In genomic region chr2:1744446-1745170, GRCh38 we compare ENCODE assay signal across 8 cellular contexts. TPM values are rescaled to one million over a fixed set of nuclear protein-coding genes. Genes with fewer than 3 reads are reported as not detected.
DNase-seq lines count a peak whose midpoint lies in the region; ATAC-seq and TF ChIP-seq lines count a peak whose summit lies in the region.

Gene PXDN, minus strand, starts transcription at chr2:1744515. Its CDS starts 60 bp downstream, at chr2:1744455.

- H3K4me1 Mint-ChIP-seq in WTC11 (peaks cover 32% of the 10 kb centered on the region), glutamatergic neuron (ENCODE audit: low read depth, unreplicated experiment) (peaks cover 36% of the 10 kb centered on the region), osteocyte (ENCODE audit: unreplicated experiment) (peaks cover 36% of the 10 kb centered on the region)

- H3K27me3 Mint-ChIP-seq in WTC11 (ENCODE audit: low read depth): peaks cover 46% of the 10 kb centered on the region
- H3K27me3 Mint-ChIP-seq in glutamatergic neuron (ENCODE audit: unreplicated experiment): peaks cover 27% of the 10 kb centered on the region
- no peaks in the 10 kb centered on the region for H3K27me3 Mint-ChIP-seq in osteocyte (ENCODE audit: unreplicated experiment)

- peak; percentile 53 for ATAC-seq in WTC11
- ATAC-seq in GM19324 (IDR thresholded peaks at IDR 0.05; ENCODE audit: low FRiP score, unreplicated experiment): no peak
- ATAC-seq in GM21447 (IDR thresholded peaks at IDR 0.05; ENCODE audit: unreplicated experiment): no peak

- CTCF ChIA-PET in WTC11 (lab: Charles Lee): no interaction called here

- H3K9me3 Mint-ChIP-seq in WTC11 (no peaks in the 10 kb centered on the region), glutamatergic neuron (ENCODE audit: unreplicated experiment) (peaks cover 27% of the 10 kb centered on the region), osteocyte (ENCODE audit: unreplicated experiment) (no peaks in the 10 kb centered on the region)

- DNase-seq in NCI-H2081 (lab: John Stamatoyannopoulos, UW) (peak; percentile 58 to 67), NCI-H2081 treated with DMSO at 0.1 percent for 48 hours (lab: John Stamatoyannopoulos, UW) (no peak), WTC11 (ENCODE audit: low spot score) (peak; percentile 67), glutamatergic neuron (peak; percentile 75), osteocyte (ENCODE audit: extremely low spot score, unreplicated experiment) (peak; percentile 84), NCI-H2196 treated with DMSO at 0.1 percent for 48 hours (lab: John Stamatoyannopoulos, UW; ENCODE audit: unreplicated experiment) (no peak)

- POLR2A ChIA-PET in WTC11 (lab: Charles Lee): no interaction called here

- H3K4me3 Mint-ChIP-seq in WTC11 (peak within 1 kb of the TSS; percentile 98), glutamatergic neuron (ENCODE audit: unreplicated experiment) (peak within 1 kb of the TSS; percentile 94), osteocyte (ENCODE audit: unreplicated experiment) (peak within 1 kb of the TSS; percentile 96)

- H3K36me3 Mint-ChIP-seq in WTC11: peaks cover 2% of the 10 kb centered on the region; the same call in 1 of the 2 replicates
- H3K36me3 Mint-ChIP-seq in glutamatergic neuron (ENCODE audit: unreplicated experiment): peaks cover 6% of the 10 kb centered on the region
- no peaks in the 10 kb centered on the region for H3K36me3 Mint-ChIP-seq in osteocyte (ENCODE audit: unreplicated experiment)

- H3K27ac Mint-ChIP-seq in WTC11 (no peak within 1 kb of the TSS; the same call in 1 of the 2 replicates), glutamatergic neuron (ENCODE audit: unreplicated experiment) (peak within 1 kb of the TSS; percentile 90), osteocyte (ENCODE audit: unreplicated experiment) (peak within 1 kb of the TSS; percentile 72)

- TF ChIP-seq CTCF in WTC11 (IDR thresholded peaks at IDR 0.05): no peak
- no peak for TF ChIP-seq CTCF in glutamatergic neuron (IDR thresholded peaks at IDR 0.05; ENCODE audit: partially characterized antibody, unreplicated experiment)
- TF ChIP-seq CTCF in osteocyte (IDR thresholded peaks at IDR 0.05): no peak

TF ChIP-seq in WTC11, 78 proteins besides CTCF, POLR2A, EP300 and RAD21 (continues in another document):
- TF ChIP-seq GRHL2 (CRISPR knock-in tag; IDR thresholded peaks at IDR 0.05; ENCODE audit: insufficient replicate concordance, severe bottlenecking): no peak
- TF ChIP-seq STAT6 (CRISPR knock-in tag; conservative IDR thresholded peaks at IDR 0.05; ENCODE audit: low read depth): 0 out of 2 replicates have a peak, but pooled peaks have one; percentile 66
- TF ChIP-seq FOXP4 (CRISPR knock-in tag; IDR thresholded peaks at IDR 0.05): no peak
- 0 out of 2 replicates have a peak, but pooled peaks have one; percentile 32 for TF ChIP-seq SP1 (CRISPR knock-in tag; conservative IDR thresholded peaks at IDR 0.05)
- 0 out of 2 replicates have a peak, but pooled peaks have one; percentile 14 for TF ChIP-seq FOXP1 (CRISPR knock-in tag; IDR thresholded peaks at IDR 0.05; ENCODE audit: borderline replicate concordance)
- TF ChIP-seq NR2C2 (CRISPR knock-in tag; IDR thresholded peaks at IDR 0.05): no peak
- TF ChIP-seq ARID4B (CRISPR knock-in tag; IDR thresholded peaks at IDR 0.05; ENCODE audit: borderline replicate concordance): no peak
- TF ChIP-seq KAT7 (CRISPR knock-in tag; IDR thresholded peaks at IDR 0.05; ENCODE audit: borderline replicate concordance): no peak
- TF ChIP-seq IRF1 (CRISPR knock-in tag; IDR thresholded peaks at IDR 0.05): peak; percentile 59; the same call in 1 of the 2 replicates
- TF ChIP-seq ZNF423 (CRISPR knock-in tag; IDR thresholded peaks at IDR 0.05): peak; percentile 53; the same call in 1 of the 2 replicates
- TF ChIP-seq ATF1 (CRISPR knock-in tag; IDR thresholded peaks at IDR 0.05): 0 out of 2 replicates have a peak, but pooled peaks have one; percentile 7
- peak; percentile 54; the same call in 1 of the 2 replicates for TF ChIP-seq FOXK1 (CRISPR knock-in tag; IDR thresholded peaks at IDR 0.05)
- TF ChIP-seq PRRX2 (CRISPR knock-in tag; IDR thresholded peaks at IDR 0.05): no peak
- no peak for TF ChIP-seq ZBTB43 (CRISPR knock-in tag; IDR thresholded peaks at IDR 0.05)
- no peak for TF ChIP-seq ELF4 (CRISPR knock-in tag; IDR thresholded peaks at IDR 0.05; ENCODE audit: low read depth)

RNA-seq across cellular contexts. Expression of gene PXDN, which starts in this region (rescaled TPM):
- total RNA-seq in WTC11 (2021) (146 to 166 TPM (median 157 TPM) in 3 replicates), glutamatergic neuron (ENCODE audit: unreplicated experiment) (226 TPM), osteocyte (459 and 488 TPM in 2 replicates)

Comparison
In these comparisons a context has a peak if more than half of its experiments do, and no peak if none do; other contexts are left out.
1. DNase-seq: peak in NCI-H2081 (2 of 2), WTC11 (single experiment), glutamatergic neuron (single experiment) and osteocyte (single experiment); none in NCI-H2081 treated with DMSO at 0.1 percent for 48 hours (single experiment) and NCI-H2196 treated with DMSO at 0.1 percent for 48 hours (single experiment).
2. Peak in every context shown above with its lines, with median percentiles within 50 percentile points of each other: H3K4me3 Mint-ChIP-seq.